ENCODE assay signal across 9 cellular contexts in genomic region chr6:116447496-116448011, GRCh38. TPM values are rescaled to one million over a fixed set of nuclear protein-coding genes. Genes with fewer than 3 reads are reported as not detected.
A peak's percentile ranks its signal among the peaks of the same experiment; 100 is the strongest.
DNase-seq lines count a peak whose midpoint lies in the region; ATAC-seq and TF ChIP-seq lines count a peak whose summit lies in the region.
"Had no signal": no experiment of that assay in that cellular context is flagged by ENCODE, and none has a peak within 500 bp of the region (broad histone marks: within the 10 kb centered on the region; RNA-seq: fewer than 3 reads in every experiment).

No MANE protein-coding gene starts in this region.

- H3K4me1 ChIP-seq in adipocyte (ENCODE audit: control insufficient read depth, insufficient read depth, low read length) = peaks cover 39% of the 10 kb centered on the region
- no peaks in the 10 kb centered on the region for H3K4me1 ChIP-seq in right lobe of liver

- H3K9ac ChIP-seq in adipocyte (ENCODE audit: low read length) = peak overlapping the region; percentile 72

- peak in 3 of 4 donors; percentile 22 to 63 (median 31) for ATAC-seq in right lobe of liver
- no peak for ATAC-seq in HG03354 (IDR thresholded peaks at IDR 0.05; ENCODE audit: poor library complexity, severe bottlenecking, unreplicated experiment)
- no peak for ATAC-seq in HG03196 (IDR thresholded peaks at IDR 0.05; ENCODE audit: unreplicated experiment)

- 8% methylated on average over 2 of the region's 2 CpGs for WGBS in right lobe of liver (ENCODE audit: insufficient coverage, low coverage, low lambda C conversion rate, missing lambda C conversion rate)

- no peak overlapping the region for H3K27ac ChIP-seq in right lobe of liver

- H3K27me3 ChIP-seq in adipocyte (replicated peaks; ENCODE audit: control insufficient read depth, insufficient read depth, low read length) (no peaks in the 10 kb centered on the region), right lobe of liver (no peaks in the 10 kb centered on the region)

- DNase-seq in AG09309 (ENCODE audit: low read depth) (peak; percentile 100), HuH-7 (ENCODE audit: low spot score) (peak; percentile 59), adipocyte (ENCODE audit: low read depth) (peak; percentile 95), right lobe of liver (no peak), 8988T (no peak)
- DNase-seq in activated CD4-positive, CD25-positive, alpha-beta regulatory T cell (lab: John Stamatoyannopoulos, UW) = no peak

- H3K36me3 ChIP-seq in adipocyte (ENCODE audit: control insufficient read depth, insufficient read depth, low read length, severe bottlenecking) (no peaks in the 10 kb centered on the region), right lobe of liver (no peaks in the 10 kb centered on the region)

- intact Hi-C loops in right lobe of liver (cut with DNase I) = no loop called here

- TF ChIP-seq POLR2A in right lobe of liver (IDR thresholded peaks at IDR 0.05) = no peak

- no peak overlapping the region; the same call in 1 of the 2 replicates for H3K4me3 ChIP-seq in AG09309 (ENCODE audit: control insufficient read depth, low read depth, low read length)
- peak overlapping the region; percentile 65 for H3K4me3 ChIP-seq in adipocyte (ENCODE audit: low read length)
- no peak overlapping the region for H3K4me3 ChIP-seq in right lobe of liver

- TF ChIP-seq CTCF in AG09309 (IDR thresholded peaks at IDR 0.05; ENCODE audit: control insufficient read depth, insufficient read depth, low read depth, low read length, missing control alignments) = no peak
- TF ChIP-seq CTCF in right lobe of liver (IDR thresholded peaks at IDR 0.05) = no peak

- H3K9me3 ChIP-seq in adipocyte (ENCODE audit: control insufficient read depth, low read length) = no peaks in the 10 kb centered on the region
- no peaks in the 10 kb centered on the region for H3K9me3 ChIP-seq in right lobe of liver

RNA-seq across cellular contexts. Expression of gene CALHM6, which starts 13.6 kb away (rescaled TPM):
- 1 to 10 TPM; 1.4 to 7.8 (median 3.5) TPM for total RNA-seq in right lobe of liver
- total RNA-seq: G401 had no signal

Comparison
In these comparisons a context has a peak if more than half of its experiments do, and no peak if none do; other contexts are left out.
1. DNase-seq: peak in AG09309 (single experiment), HuH-7 (single experiment) and adipocyte (single experiment); none in right lobe of liver (0 of 3), 8988T (single experiment) and activated CD4-positive, CD25-positive, alpha-beta regulatory T cell (0 of 4).
2. ATAC-seq: peak in right lobe of liver (3 of 4); none in HG03354 (single experiment) and HG03196 (single experiment).